ENCODE assay signal across 1 cellular context in the genomic region with DNA sequence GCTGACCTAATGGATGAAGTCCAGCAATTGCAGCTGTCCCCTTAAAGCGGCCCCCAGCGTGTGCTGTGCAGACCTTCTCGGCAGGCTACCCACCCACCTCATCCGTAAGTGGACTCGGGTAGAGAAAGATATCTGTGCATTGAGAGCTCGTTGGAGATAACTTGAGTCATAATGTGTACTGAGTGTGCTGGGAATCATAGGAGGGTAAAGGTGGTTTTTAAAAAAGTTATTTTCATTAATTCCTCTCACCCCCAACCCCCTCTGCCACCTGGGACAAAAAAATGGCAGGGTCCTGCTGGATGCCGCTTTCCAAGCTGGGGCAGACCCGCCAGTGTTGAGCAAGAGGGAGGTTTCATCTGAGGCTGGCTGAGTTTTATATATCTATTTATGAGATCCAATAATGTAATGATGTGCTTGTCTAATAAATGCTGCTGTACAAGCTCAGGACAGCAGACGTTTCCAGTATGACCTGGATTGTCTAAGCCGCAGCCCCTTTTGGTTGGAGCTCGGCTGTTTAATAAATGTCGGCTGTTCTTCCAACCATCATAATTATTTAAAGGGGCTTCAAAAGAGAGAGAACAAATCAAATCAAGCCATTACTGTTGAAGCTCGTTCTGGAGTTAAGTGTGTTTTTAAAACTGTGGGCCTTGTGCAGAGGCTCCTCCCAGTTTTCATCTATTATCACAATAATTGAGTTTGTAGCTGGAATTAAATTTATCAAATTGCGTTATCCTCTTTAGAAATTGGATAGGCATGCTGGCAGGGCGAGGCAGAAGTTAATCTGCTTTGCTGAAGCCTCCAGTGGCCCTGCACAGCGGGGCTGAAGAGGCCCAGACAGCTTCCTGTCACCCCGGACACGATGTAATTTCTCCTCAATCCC.
TF ChIP-seq lines count a peak whose summit lies in the region.

No MANE protein-coding gene starts in this region.

TF ChIP-seq in IMR-90, 13 proteins besides CTCF, POLR2A, EP300 and RAD21:
- TF ChIP-seq CEBPB (IDR thresholded peaks at IDR 0.05; ENCODE audit: low read depth, low read length) (0 out of 2 replicates have a peak, but pooled peaks have one; percentile 14), MAFK (IDR thresholded peaks at IDR 0.05; ENCODE audit: low read depth, low read length) (no peak)
